ENCODE assay signal across 1 cellular context in the genomic region with DNA sequence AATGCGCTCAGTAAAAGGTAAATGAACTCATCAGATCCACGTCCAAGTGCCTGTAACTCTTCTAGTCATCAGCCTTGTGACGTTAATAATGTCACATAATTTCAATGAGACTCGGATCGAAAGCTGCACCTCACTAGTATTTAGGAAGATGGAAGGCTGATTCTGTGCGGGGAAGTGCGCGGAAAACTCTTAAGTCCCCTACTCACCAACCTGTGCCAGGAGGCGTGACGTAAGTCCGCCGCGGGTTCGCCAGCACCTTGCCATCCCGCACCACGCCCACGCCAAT.
TF ChIP-seq lines count a peak whose summit lies in the region.

No MANE protein-coding gene starts in this region.

TF ChIP-seq in endothelial cell of umbilical vein, 7 proteins besides CTCF, POLR2A, EP300 and RAD21 (continued from another document):
- TF ChIP-seq, protein P1, sequence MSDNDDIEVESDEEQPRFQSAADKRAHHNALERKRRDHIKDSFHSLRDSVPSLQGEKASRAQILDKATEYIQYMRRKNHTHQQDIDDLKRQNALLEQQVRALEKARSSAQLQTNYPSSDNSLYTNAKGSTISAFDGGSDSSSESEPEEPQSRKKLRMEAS (IDR thresholded peaks at IDR 0.05; ENCODE audit: insufficient read depth, insufficient read length): no peak
- TF ChIP-seq GATA2 (IDR thresholded peaks at IDR 0.05; ENCODE audit: insufficient read depth, insufficient read length, low read depth, low read length) (no peak), JUN (IDR thresholded peaks at IDR 0.05; ENCODE audit: borderline replicate concordance, insufficient read depth, insufficient read length, low read depth) (no peak), MYC (IDR thresholded peaks at IDR 0.05; ENCODE audit: low read depth, low read length) (no peak), POLR2AphosphoS5 (IDR thresholded peaks at IDR 0.05; ENCODE audit: insufficient read depth, low read depth, low read length) (no peak)
